In genomic region chrX:150587585-150588503, GRCh38 we compare ENCODE assay signal across 8 cellular contexts. TPM values are rescaled to one million over a fixed set of nuclear protein-coding genes. Genes with fewer than 3 reads are reported as not detected.
DNase-seq lines count a peak whose midpoint lies in the region; ATAC-seq and TF ChIP-seq lines count a peak whose summit lies in the region.

No MANE protein-coding gene starts in this region.

- no peaks in the 10 kb centered on the region; the same call in 1 of the 2 replicates for H4K20me1 ChIP-seq in DND-41 (ENCODE audit: insufficient read depth, low read length)

- H3K4me3 ChIP-seq in DND-41 (ENCODE audit: low read depth in 1 of 2, low read length in 2 of 2) (no peak overlapping the region), LNCaP clone FGC (ENCODE audit: low read depth, low read length) (no peak overlapping the region), prostate gland (no peak overlapping the region)

- H3K27ac ChIP-seq in DND-41 (ENCODE audit: low read length) (no peak overlapping the region), prostate gland (no peak overlapping the region)

- H3K27me3 ChIP-seq in DND-41 (ENCODE audit: insufficient read depth, low read length, poor library complexity), result no peaks in the 10 kb centered on the region
- no peaks in the 10 kb centered on the region for H3K27me3 ChIP-seq in prostate gland (replicated peaks; ENCODE audit: insufficient read depth)

- peaks cover 25% of the 10 kb centered on the region for H3K4me1 Mint-ChIP-seq in activated T-cell treated with anti-CD3 and anti-CD28 coated beads, Interleukin-2, amount 50 U/mL, for 24 hours (ENCODE audit: low read depth)

- 69% methylated on average over 8 of the region's 8 CpGs for WGBS in prostate gland

- no peaks in the 10 kb centered on the region for H3K9me3 Mint-ChIP-seq in activated T-cell treated with anti-CD3 and anti-CD28 coated beads, Interleukin-2, amount 50 U/mL, for 24 hours

- DNase-seq in DND-41, result peak; percentile 50
- DNase-seq in LNCaP clone FGC (ENCODE audit: low read depth), result no peak
- peak; percentile 47 for DNase-seq in activated T-cell treated with anti-CD3 and anti-CD28 coated beads, Interleukin-2, amount 50 U/mL, for 24 hours
- peak in 28 of 42 donors; percentile 5 to 74 (median 38) for DNase-seq in head of caudate nucleus
- DNase-seq in stimulated activated naive CD4-positive, alpha-beta T cell treated with Interleukin-2 at 50 U/mL for 16 hours (lab: John Stamatoyannopoulos, UW), result peak; percentile 10
- DNase-seq in prostate gland (ENCODE audit: low spot score), result no peak
- no peak for DNase-seq in NCI-H446 treated with DMSO at 0.1 percent for 48 hours (lab: John Stamatoyannopoulos, UW)
- DNase-seq in NCI-H226, result no peak

- H3K36me3 Mint-ChIP-seq in activated T-cell treated with anti-CD3 and anti-CD28 coated beads, Interleukin-2, amount 50 U/mL, for 24 hours (ENCODE audit: low read depth), result no peaks in the 10 kb centered on the region

- H2AFZ ChIP-seq in DND-41 (ENCODE audit: low read depth, low read length), result no peak overlapping the region

- H3K36me3 ChIP-seq in DND-41 (ENCODE audit: insufficient read depth, low read length) (no peaks in the 10 kb centered on the region), prostate gland (no peaks in the 10 kb centered on the region)

- H3K4me1 ChIP-seq in DND-41 (ENCODE audit: insufficient read depth, low read length), result no peaks in the 10 kb centered on the region
- no peaks in the 10 kb centered on the region for H3K4me1 ChIP-seq in prostate gland (replicated peaks)

- H3K79me2 ChIP-seq in DND-41 (ENCODE audit: insufficient read depth, low read length), result peaks cover 16% of the 10 kb centered on the region; the same call in 1 of the 2 replicates

- no peak overlapping the region for H3K9ac ChIP-seq in DND-41 (ENCODE audit: low read depth, low read length)

- TF ChIP-seq CTCF in DND-41 (IDR thresholded peaks at IDR 0.05; ENCODE audit: borderline replicate concordance, extremely low read depth, low read length, poor library complexity, severe bottlenecking), result peak; percentile 69
- TF ChIP-seq CTCF in LNCaP clone FGC (IDR thresholded peaks at IDR 0.05; ENCODE audit: control insufficient read depth, extremely low read depth, insufficient read depth), result peak; percentile 23; the same call in 1 of the 2 replicates
- TF ChIP-seq CTCF in prostate gland (IDR thresholded peaks at IDR 0.05), result peak in 2 of 4 experiments; percentile 24 to 32

- TF ChIP-seq POLR2A in prostate gland (IDR thresholded peaks at IDR 0.05), result no peak

- H3K27ac Mint-ChIP-seq in activated T-cell treated with anti-CD3 and anti-CD28 coated beads, Interleukin-2, amount 50 U/mL, for 24 hours, result no peak overlapping the region

- no peak overlapping the region for H3K4me3 Mint-ChIP-seq in activated T-cell treated with anti-CD3 and anti-CD28 coated beads, Interleukin-2, amount 50 U/mL, for 24 hours

- intact Hi-C loops in head of caudate nucleus (cut with DNase I), result no loop called here
- intact Hi-C loops in prostate gland (cut with DNase I), result no loop called here

- ATAC-seq in DND-41 (ENCODE audit: insufficient read depth, low read depth), result 0 out of 3 replicates have a peak, but pooled peaks have one; percentile 52

- H3K4me2 ChIP-seq in DND-41 (ENCODE audit: insufficient read depth, low read length), result no peak overlapping the region

- H3K9me3 ChIP-seq in DND-41 (ENCODE audit: insufficient read depth, low read length, severe bottlenecking) (no peaks in the 10 kb centered on the region), prostate gland (no peaks in the 10 kb centered on the region)

- no peaks in the 10 kb centered on the region for H3K27me3 Mint-ChIP-seq in activated T-cell treated with anti-CD3 and anti-CD28 coated beads, Interleukin-2, amount 50 U/mL, for 24 hours

RNA-seq across cellular contexts. Expression of gene MTM1, which starts 19.4 kb away (rescaled TPM):
- 10 to 100 TPM; 10.3 to 30.2 TPM for total RNA-seq in prostate gland

Comparison
In these comparisons a context has a peak if more than half of its experiments do, and no peak if none do; other contexts are left out.
1. DNase-seq: peak in DND-41 (single experiment), activated T-cell treated with anti-CD3 and anti-CD28 coated beads, Interleukin-2, amount 50 U/mL, for 24 hours (single experiment), head of caudate nucleus (28 of 42) and stimulated activated naive CD4-positive, alpha-beta T cell treated with Interleukin-2 at 50 U/mL for 16 hours (single experiment); none in LNCaP clone FGC (single experiment), prostate gland (single experiment), NCI-H446 treated with DMSO at 0.1 percent for 48 hours (single experiment) and NCI-H226 (single experiment).